13 cellular contexts compared by ENCODE assay signal in genomic region chr2:144509548-144510205, GRCh38. TPM values are rescaled to one million over a fixed set of nuclear protein-coding genes. Genes with fewer than 3 reads are reported as not detected.
DNase-seq lines count a peak whose midpoint lies in the region; ATAC-seq lines count a peak whose summit lies in the region.
"Had no signal": no experiment of that assay in that cellular context is flagged by ENCODE, and none has a peak within 500 bp of the region (broad histone marks: within the 10 kb centered on the region; RNA-seq: fewer than 3 reads in every experiment).

No MANE protein-coding gene starts in this region.

- H3K36me3 ChIP-seq in HUES48 (ENCODE audit: control insufficient read depth, insufficient read depth, low read length) (no peaks in the 10 kb centered on the region), adipocyte (ENCODE audit: control insufficient read depth, insufficient read depth, low read length, severe bottlenecking) (peaks cover 4% of the 10 kb centered on the region)
- no peaks in the 10 kb centered on the region for H3K36me3 ChIP-seq in effector memory CD4-positive, alpha-beta T cell (ENCODE audit: control insufficient read depth, insufficient read depth, low read length)

- H3K36me3 Mint-ChIP-seq in stimulated activated naive B cell treated with anti-CD40 and anti-IgM and Interleukin-4, amounts not matched to agents 10 μg/mL and 1 μg/mL and 100 μg/mL, for 72 hours, result peaks cover 4 to 23% of the 10 kb centered on the region in 2 donors

- no peaks in the 10 kb centered on the region for H3K9me3 Mint-ChIP-seq in stimulated activated naive B cell treated with anti-CD40 and anti-IgM and Interleukin-4, amounts not matched to agents 10 μg/mL and 1 μg/mL and 100 μg/mL, for 72 hours

- ATAC-seq in stimulated activated naive B cell treated with anti-CD40 and anti-IgM and Interleukin-4, amounts not matched to agents 10 μg/mL and 1 μg/mL and 100 μg/mL, for 72 hours (replicated peaks), result no peak

- peak overlapping the region; percentile 14 to 52 for H3K4me3 Mint-ChIP-seq in stimulated activated naive B cell treated with anti-CD40 and anti-IgM and Interleukin-4, amounts not matched to agents 10 μg/mL and 1 μg/mL and 100 μg/mL, for 72 hours
- H3K4me3 Mint-ChIP-seq: central memory CD8-positive, alpha-beta T cell had no signal

- no peaks in the 10 kb centered on the region for H3K9me3 ChIP-seq in HUES48 (ENCODE audit: control insufficient read depth, insufficient read depth, low read length)
- no peaks in the 10 kb centered on the region for H3K9me3 ChIP-seq in adipocyte (ENCODE audit: control insufficient read depth, low read length)
- no peaks in the 10 kb centered on the region for H3K9me3 ChIP-seq in effector memory CD4-positive, alpha-beta T cell (ENCODE audit: control insufficient read depth, low read length)

- peak overlapping the region; percentile 92 for H3K27ac ChIP-seq in HUES48 (ENCODE audit: low read depth, low read length)
- peak overlapping the region; percentile 97 for H3K27ac ChIP-seq in layer of hippocampus (ENCODE audit: low read depth, low read length)
- H3K27ac ChIP-seq in effector memory CD4-positive, alpha-beta T cell (ENCODE audit: insufficient read depth, low read length, poor library complexity, severe bottlenecking), result no peak overlapping the region

- no peaks in the 10 kb centered on the region for H3K27me3 Mint-ChIP-seq in stimulated activated naive B cell treated with anti-CD40 and anti-IgM and Interleukin-4, amounts not matched to agents 10 μg/mL and 1 μg/mL and 100 μg/mL, for 72 hours

- H3K9ac ChIP-seq in HUES48 (ENCODE audit: low read depth, low read length) (no peak overlapping the region), adipocyte (ENCODE audit: low read length) (peak overlapping the region; percentile 99)

- H3K4me1 ChIP-seq in HUES48 (ENCODE audit: control insufficient read depth, insufficient read depth, low read length), result peaks cover 81% of the 10 kb centered on the region
- peaks cover 95% of the 10 kb centered on the region for H3K4me1 ChIP-seq in adipocyte (ENCODE audit: control insufficient read depth, insufficient read depth, low read length)
- no peaks in the 10 kb centered on the region for H3K4me1 ChIP-seq in effector memory CD4-positive, alpha-beta T cell (ENCODE audit: control insufficient read depth, insufficient read depth, low read length, poor library complexity, severe bottlenecking)

- peaks cover 70 to 92% of the 10 kb centered on the region in 2 donors for H3K4me1 Mint-ChIP-seq in stimulated activated naive B cell treated with anti-CD40 and anti-IgM and Interleukin-4, amounts not matched to agents 10 μg/mL and 1 μg/mL and 100 μg/mL, for 72 hours

- H3K27me3 ChIP-seq in HUES48 (ENCODE audit: control insufficient read depth, insufficient read depth, low read length), result peaks cover 76% of the 10 kb centered on the region
- H3K27me3 ChIP-seq in adipocyte (replicated peaks; ENCODE audit: control insufficient read depth, insufficient read depth, low read length), result no peaks in the 10 kb centered on the region
- no peaks in the 10 kb centered on the region for H3K27me3 ChIP-seq in layer of hippocampus (ENCODE audit: control insufficient read depth, insufficient read depth, low read length)
- peaks cover 6% of the 10 kb centered on the region for H3K27me3 ChIP-seq in effector memory CD4-positive, alpha-beta T cell (replicated peaks; ENCODE audit: control insufficient read depth, insufficient read depth, low read length, poor library complexity, severe bottlenecking)

- 0 out of 2 replicates have a peak overlapping the region, but pooled peaks have one; percentile 2 for H3K4me3 ChIP-seq in HUES48 (ENCODE audit: low read depth, low read length)
- H3K4me3 ChIP-seq in adipocyte (ENCODE audit: low read length), result peak overlapping the region; percentile 74
- H3K4me3 ChIP-seq in effector memory CD4-positive, alpha-beta T cell (ENCODE audit: insufficient read depth, low read depth, low read length, poor library complexity, severe bottlenecking), result no peak overlapping the region

- DNase-seq in adipocyte (ENCODE audit: low read depth), result no peak
- no peak for DNase-seq in stimulated activated naive B cell treated with anti-CD40 and anti-IgM and Interleukin-4, amounts not matched to agents 10 μg/mL and 1 μg/mL and 100 μg/mL, for 72 hours
- DNase-seq in NCI-H1436 (lab: John Stamatoyannopoulos, UW), result no peak
- DNase-seq in ureter (ENCODE audit: low spot score), result no peak
- no peak for DNase-seq in NCI-H1436 treated with DMSO at 0.1 percent for 48 hours (lab: John Stamatoyannopoulos, UW)
- DNase-seq in effector memory CD4-positive, alpha-beta T cell, result no peak
- DNase-seq: activated CD4-positive, alpha-beta T cell treated with anti-CD3 and anti-CD28 coated beads for 4 hours; midbrain; NCI-H510A treated with DMSO at 0.1 percent for 48 hours had no signal

- H3K27ac Mint-ChIP-seq in stimulated activated naive B cell treated with anti-CD40 and anti-IgM and Interleukin-4, amounts not matched to agents 10 μg/mL and 1 μg/mL and 100 μg/mL, for 72 hours, result peak overlapping the region; percentile 91

RNA-seq across cellular contexts. Expression of gene ZEB2, which starts 10.2 kb away (rescaled TPM):
- 92.4 TPM for total RNA-seq in ureter
- total RNA-seq: G401 had no signal
